15 cellular contexts compared by ENCODE assay signal in genomic region chr1:222950892-222951291, GRCh38.
DNase-seq lines count a peak whose midpoint lies in the region; ATAC-seq, FAIRE-seq and TF ChIP-seq lines count a peak whose summit lies in the region.
"Had no signal": no experiment of that assay in that cellular context is flagged by ENCODE, and none has a peak within 500 bp of the region (broad histone marks: within the 10 kb centered on the region; RNA-seq: fewer than 3 reads in every experiment).

No MANE protein-coding gene starts in this region.

- intact Hi-C loops in endothelial cell of umbilical vein (cut with micrococcal nuclease): no loop called here

- POLR2A ChIA-PET in endothelial cell of umbilical vein (lab: Charles Lee): no interaction called here

- ATAC-seq in HG03095 (IDR thresholded peaks at IDR 0.05; ENCODE audit: unreplicated experiment): no peak
- ATAC-seq in HG03108 (IDR thresholded peaks at IDR 0.05; ENCODE audit: unreplicated experiment): no peak
- ATAC-seq: stimulated activated memory B cell treated with anti-CD40 and anti-IgM and Interleukin-4, amounts not matched to agents 10 μg/mL and 1 μg/mL and 100 μg/mL, for 72 hours had no signal

- H3K36me3 ChIP-seq in endothelial cell of umbilical vein (ENCODE audit: control insufficient read depth in 2 of 2, extremely low read depth in 1 of 2, insufficient read depth in 2 of 2, low read length in 2 of 2) (no peaks in the 10 kb centered on the region), SJCRH30 (peaks cover 28% of the 10 kb centered on the region)
- H3K36me3 ChIP-seq: spleen had no signal

- H3K9me3 ChIP-seq in endothelial cell of umbilical vein (replicated peaks; ENCODE audit: control insufficient read depth, insufficient read depth, low read length) (no peaks in the 10 kb centered on the region), SJCRH30 (replicated peaks) (no peaks in the 10 kb centered on the region)
- H3K9me3 ChIP-seq: spleen had no signal

- no peaks in the 10 kb centered on the region for H3K27me3 ChIP-seq in endothelial cell of umbilical vein (ENCODE audit: control insufficient read depth in 2 of 2, insufficient read depth in 2 of 2, low read length in 2 of 2)
- H3K27me3 ChIP-seq in SJCRH30: no peaks in the 10 kb centered on the region
- H3K27me3 ChIP-seq: spleen had no signal

- DNase-seq in D721Med (ENCODE audit: insufficient read length, low spot score) (no peak), LoVo (ENCODE audit: low spot score) (peak; percentile 58), NCI-H345 (lab: John Stamatoyannopoulos, UW) (peak; percentile 85), endothelial cell of umbilical vein (ENCODE audit: low read depth, low spot score) (peak; percentile 17), SJCRH30 (no peak), DMS114 treated with DMSO at 0.1 percent for 48 hours (lab: John Stamatoyannopoulos, UW; ENCODE audit: unreplicated experiment) (no peak)
- DNase-seq: foreskin fibroblast, posterior cingulate gyrus, spleen had no signal

- H4K20me1 ChIP-seq in endothelial cell of umbilical vein (replicated peaks; ENCODE audit: control insufficient read depth, extremely low read depth, insufficient read depth, low read length): no peaks in the 10 kb centered on the region

- FAIRE-seq in D721Med (lab: Jason Lieb, UNC): peak; percentile 38
- FAIRE-seq in endothelial cell of umbilical vein (lab: Jason Lieb, UNC): no peak

- H3K9me1 ChIP-seq in endothelial cell of umbilical vein (replicated peaks; ENCODE audit: control insufficient read depth, extremely low read depth, insufficient read depth, low read length): no peaks in the 10 kb centered on the region

- no peaks in the 10 kb centered on the region for H3K79me2 ChIP-seq in endothelial cell of umbilical vein (ENCODE audit: control insufficient read depth, insufficient read depth, low read length)

- BruUV-seq in endothelial cell of umbilical vein (replicated peaks; lab: Mats Ljungman, UMichigan): no TSS peak

- no peak for TF ChIP-seq POLR2A in endothelial cell of umbilical vein (IDR thresholded peaks at IDR 0.05; ENCODE audit: low read depth, low read length)

- H2AFZ ChIP-seq in endothelial cell of umbilical vein (ENCODE audit: low read depth, low read length): no peak overlapping the region
- H2AFZ ChIP-seq: PC-9 had no signal

- H3K27ac ChIP-seq in endothelial cell of umbilical vein (ENCODE audit: insufficient read depth, low read depth, low read length) (no peak overlapping the region), SJCRH30 (no peak overlapping the region)
- H3K27ac ChIP-seq: HL-60, KMS-11, PC-9, spleen had no signal

- no peak overlapping the region for H3K9ac ChIP-seq in endothelial cell of umbilical vein (replicated peaks; ENCODE audit: extremely low read depth, insufficient read depth, low read length)
- H3K9ac ChIP-seq: KMS-11 had no signal

- dilution Hi-C loops in endothelial cell of umbilical vein (cut with MboI; ENCODE audit: extremely low pct_ligation_motif_present, low sequenced_read_pairs): no loop called here

- H3K4me3 ChIP-seq in endothelial cell of umbilical vein (replicated peaks in 1 of 3; ENCODE audit: insufficient read depth in 1 of 3, low read depth in 1 of 3, low read length in 3 of 3) (no peak overlapping the region), SJCRH30 (no peak overlapping the region)
- H3K4me3 ChIP-seq: PC-9, spleen had no signal

- CTCF ChIA-PET in endothelial cell of umbilical vein (lab: Charles Lee): interaction anchor here (1.5 kb wide), 1 partner anchor 19 kb away, joined by 5 read pairs; no protein-coding TSS in a partner anchor

- TF ChIP-seq CTCF in D721Med (IDR thresholded peaks at IDR 0.05; ENCODE audit: insufficient read depth, missing control alignments) (no peak), endothelial cell of umbilical vein (IDR thresholded peaks at IDR 0.05; ENCODE audit: extremely low read depth in 1 of 2, insufficient read depth in 1 of 2, low read depth in 1 of 2, low read length in 2 of 2) (no peak)

- H3K4me2 ChIP-seq in endothelial cell of umbilical vein (ENCODE audit: insufficient read depth, low read length): no peak overlapping the region
- H3K4me2 ChIP-seq: KMS-11, PC-9 had no signal

- H3K4me1 ChIP-seq in endothelial cell of umbilical vein (ENCODE audit: control insufficient read depth, extremely low read depth, insufficient read depth, low read length): no peaks in the 10 kb centered on the region
- no peaks in the 10 kb centered on the region for H3K4me1 ChIP-seq in SJCRH30
- H3K4me1 ChIP-seq: spleen had no signal

TF ChIP-seq in endothelial cell of umbilical vein, 7 proteins besides CTCF, POLR2A, EP300 and RAD21:
- no peak for TF ChIP-seq POLR2AphosphoS5 (IDR thresholded peaks at IDR 0.05; ENCODE audit: insufficient read depth, low read depth, low read length)
- no peak for TF ChIP-seq FOS (IDR thresholded peaks at IDR 0.05; ENCODE audit: borderline replicate concordance, insufficient read depth, low read length)
- no peak for TF ChIP-seq JUN (IDR thresholded peaks at IDR 0.05; ENCODE audit: borderline replicate concordance, insufficient read depth, insufficient read length, low read depth)
- TF ChIP-seq MAX (IDR thresholded peaks at IDR 0.05; ENCODE audit: insufficient read depth, insufficient read length): no peak
- TF ChIP-seq GATA2 (IDR thresholded peaks at IDR 0.05; ENCODE audit: insufficient read depth, insufficient read length, low read depth, low read length): no peak
- TF ChIP-seq MYC (IDR thresholded peaks at IDR 0.05; ENCODE audit: low read depth, low read length): no peak
- no peak for TF ChIP-seq EZH2 (IDR thresholded peaks at IDR 0.05; ENCODE audit: borderline replicate concordance, low read depth, low read length, severe bottlenecking)

Comparison
In these comparisons a context has a peak if more than half of its experiments do, and no peak if none do; other contexts are left out.
1. DNase-seq: peak in LoVo (single experiment), NCI-H345 (single experiment) and endothelial cell of umbilical vein (single experiment); none in D721Med (single experiment), SJCRH30 (0 of 2) and DMS114 treated with DMSO at 0.1 percent for 48 hours (single experiment).